Comparison of ENCODE assay signal across 24 cellular contexts in genomic region chr6:150201791-150202329, GRCh38. TPM values are rescaled to one million over a fixed set of nuclear protein-coding genes. Genes with fewer than 3 reads are reported as not detected.
A peak's percentile ranks its signal among the peaks of the same experiment; 100 is the strongest.
DNase-seq lines count a peak whose midpoint lies in the region; ATAC-seq and FAIRE-seq lines count a peak whose summit lies in the region.
"Had no signal": no experiment of that assay in that cellular context is flagged by ENCODE, and none has a peak within 500 bp of the region (broad histone marks: within the 10 kb centered on the region; RNA-seq: fewer than 3 reads in every experiment).

No MANE protein-coding gene starts in this region.

- peaks cover 0 to 6% of the 10 kb centered on the region in 2 donors for H3K4me1 ChIP-seq in small intestine (ENCODE audit: control insufficient read depth in 2 of 2, insufficient read depth in 1 of 2, low read depth in 1 of 2, low read length in 1 of 2)
- H3K4me1 ChIP-seq: left lung had no signal

- H3K4me1 Mint-ChIP-seq in T-helper 2 cell treated with Interferon-gamma antibody and Interleukin-4, amounts not matched to agents 5 μg/mL and 100 μg/mL, for 36 hours (ENCODE audit: low read depth), result no peaks in the 10 kb centered on the region

- no peak for FAIRE-seq in small intestine (lab: Jason Lieb, UNC)

- H3K36me3 Mint-ChIP-seq in T-helper 2 cell treated with Interferon-gamma antibody and Interleukin-4, amounts not matched to agents 5 μg/mL and 100 μg/mL, for 36 hours (ENCODE audit: low read depth), result no peaks in the 10 kb centered on the region
- H3K36me3 Mint-ChIP-seq: activated CD4-positive, alpha-beta memory T cell treated with anti-CD3 and anti-CD28 coated beads for 36 hours; stimulated activated effector memory CD8-positive, alpha-beta T cell treated with anti-CD3 and anti-CD28 coated beads, Interleukin-12 subunit alpha, Interleukin-12 subunit beta, amount 100 ng/mL, for 72 hours had no signal

- peak overlapping the region; percentile 88 to 97 for H3K27ac ChIP-seq in small intestine (ENCODE audit: low read depth in 1 of 2, low read length in 1 of 2)
- H3K27ac ChIP-seq: C4-2B, gastrocnemius medialis, left lung, right atrium auricular region had no signal

- peak; percentile 88 for ATAC-seq in left lobe of liver
- ATAC-seq: gastrocnemius medialis; SK-N-SH treated with all-trans-retinoic acid at 6 μM for 48 hours; stimulated activated effector memory CD8-positive, alpha-beta T cell treated with anti-CD3 and anti-CD28 coated beads, Interleukin-12 subunit alpha, Interleukin-12 subunit beta, amount 100 ng/mL, for 72 hours had no signal

- no peaks in the 10 kb centered on the region for H3K36me3 ChIP-seq in small intestine (ENCODE audit: control insufficient read depth in 2 of 2, insufficient read depth in 2 of 2, low read length in 2 of 2)
- H3K36me3 ChIP-seq: gastrocnemius medialis, left lung, right atrium auricular region had no signal

- no peak overlapping the region for H3K4me3 ChIP-seq in small intestine (ENCODE audit: low read depth in 1 of 2, low read length in 2 of 2)
- H3K4me3 ChIP-seq: gastrocnemius medialis, left lung, right atrium auricular region had no signal

- 18 to 62% (median 37%) methylated on average over 9 of the region's 9 CpGs for WGBS in small intestine, 3 donors

- in situ Hi-C loops in KBM-7 (cut with MboI; ENCODE audit: low pct_unique_long_range_greater_than_20kb, low sequenced_read_pairs), result no loop called here

- H3K27me3 Mint-ChIP-seq in T-helper 2 cell treated with Interferon-gamma antibody and Interleukin-4, amounts not matched to agents 5 μg/mL and 100 μg/mL, for 36 hours (ENCODE audit: low read depth), result no peaks in the 10 kb centered on the region

- peak; percentile 77 for DNase-seq in HuH-7 (ENCODE audit: low spot score)
- peak; percentile 59 for DNase-seq in ecto neural progenitor cell (ENCODE audit: low spot score)
- DNase-seq in left lobe of liver (ENCODE audit: low spot score), result peak; percentile 48
- peak; percentile 97 for DNase-seq in small intestine
- no peak for DNase-seq in T-helper 2 cell treated with Interferon-gamma antibody and Interleukin-4, amounts not matched to agents 5 μg/mL and 100 μg/mL, for 36 hours (ENCODE audit: low spot score)
- no peak for DNase-seq in KBM-7
- no peak for DNase-seq in NCI-H2196 (lab: John Stamatoyannopoulos, UW; ENCODE audit: unreplicated experiment)
- no peak for DNase-seq in stimulated activated CD4-positive, alpha-beta T cell treated with anti-CD3 and anti-CD28 coated beads, Interleukin-4, amount 100 ng/mL, for 24 hours
- DNase-seq: activated B cell treated with CpG ODN at 0.5 μM for 24 hours; activated CD4-positive, alpha-beta memory T cell treated with anti-CD3 and anti-CD28 coated beads for 36 hours; activated gamma-delta T cell; dermis blood vessel endothelial cell; erythroblast; gastrocnemius medialis; NCI-H1105; NCI-H2029 treated with DMSO at 0.1 percent for 48 hours had no signal

- H3K4me3 Mint-ChIP-seq in T-helper 2 cell treated with Interferon-gamma antibody and Interleukin-4, amounts not matched to agents 5 μg/mL and 100 μg/mL, for 36 hours, result no peak overlapping the region
- H3K4me3 Mint-ChIP-seq: activated B cell treated with CpG ODN at 0.5 μM for 24 hours; activated CD4-positive, alpha-beta memory T cell treated with anti-CD3 and anti-CD28 coated beads for 36 hours; stimulated activated effector memory CD8-positive, alpha-beta T cell treated with anti-CD3 and anti-CD28 coated beads, Interleukin-12 subunit alpha, Interleukin-12 subunit beta, amount 100 ng/mL, for 72 hours had no signal

- no peaks in the 10 kb centered on the region for H3K9me3 ChIP-seq in small intestine (ENCODE audit: control insufficient read depth, low read depth)
- H3K9me3 ChIP-seq: gastrocnemius medialis, left lung, right atrium auricular region had no signal

- H3K27ac Mint-ChIP-seq in T-helper 2 cell treated with Interferon-gamma antibody and Interleukin-4, amounts not matched to agents 5 μg/mL and 100 μg/mL, for 36 hours, result no peak overlapping the region
- H3K27ac Mint-ChIP-seq: activated B cell treated with CpG ODN at 0.5 μM for 24 hours; activated CD4-positive, alpha-beta memory T cell treated with anti-CD3 and anti-CD28 coated beads for 36 hours; stimulated activated effector memory CD8-positive, alpha-beta T cell treated with anti-CD3 and anti-CD28 coated beads, Interleukin-12 subunit alpha, Interleukin-12 subunit beta, amount 100 ng/mL, for 72 hours had no signal

- no peaks in the 10 kb centered on the region for H3K9me3 Mint-ChIP-seq in T-helper 2 cell treated with Interferon-gamma antibody and Interleukin-4, amounts not matched to agents 5 μg/mL and 100 μg/mL, for 36 hours
- H3K9me3 Mint-ChIP-seq: activated B cell treated with CpG ODN at 0.5 μM for 24 hours; activated CD4-positive, alpha-beta memory T cell treated with anti-CD3 and anti-CD28 coated beads for 36 hours; stimulated activated effector memory CD8-positive, alpha-beta T cell treated with anti-CD3 and anti-CD28 coated beads, Interleukin-12 subunit alpha, Interleukin-12 subunit beta, amount 100 ng/mL, for 72 hours had no signal

- H3K27me3 ChIP-seq in small intestine (ENCODE audit: control insufficient read depth in 2 of 2, insufficient read depth in 2 of 2, low read length in 2 of 2), result no peaks in the 10 kb centered on the region
- H3K27me3 ChIP-seq: gastrocnemius medialis, left lung, right atrium auricular region had no signal

RNA-seq across cellular contexts. Expression of gene PPP1R14C, which starts 59.0 kb away (rescaled TPM):
- total RNA-seq in left lobe of liver, result 0.08 TPM
- 10 to 100 TPM; 10.7 to 14.3 (median 12.2) TPM for polyA plus RNA-seq in small intestine
- total RNA-seq: dermis blood vessel endothelial cell, LHCN-M2, RPMI7951 had no signal
- polyA plus RNA-seq: AG04450 had no signal

Comparison
In these comparisons a context has a peak if more than half of its experiments do, and no peak if none do; other contexts are left out.
1. DNase-seq: peak in HuH-7 (single experiment), ecto neural progenitor cell (single experiment), left lobe of liver (single experiment) and small intestine (single experiment); none in T-helper 2 cell treated with Interferon-gamma antibody and Interleukin-4, amounts not matched to agents 5 μg/mL and 100 μg/mL, for 36 hours (single experiment), KBM-7 (single experiment), NCI-H2196 (single experiment) and stimulated activated CD4-positive, alpha-beta T cell treated with anti-CD3 and anti-CD28 coated beads, Interleukin-4, amount 100 ng/mL, for 24 hours (single experiment).